8 cellular contexts compared by ENCODE assay signal in the genomic region with DNA sequence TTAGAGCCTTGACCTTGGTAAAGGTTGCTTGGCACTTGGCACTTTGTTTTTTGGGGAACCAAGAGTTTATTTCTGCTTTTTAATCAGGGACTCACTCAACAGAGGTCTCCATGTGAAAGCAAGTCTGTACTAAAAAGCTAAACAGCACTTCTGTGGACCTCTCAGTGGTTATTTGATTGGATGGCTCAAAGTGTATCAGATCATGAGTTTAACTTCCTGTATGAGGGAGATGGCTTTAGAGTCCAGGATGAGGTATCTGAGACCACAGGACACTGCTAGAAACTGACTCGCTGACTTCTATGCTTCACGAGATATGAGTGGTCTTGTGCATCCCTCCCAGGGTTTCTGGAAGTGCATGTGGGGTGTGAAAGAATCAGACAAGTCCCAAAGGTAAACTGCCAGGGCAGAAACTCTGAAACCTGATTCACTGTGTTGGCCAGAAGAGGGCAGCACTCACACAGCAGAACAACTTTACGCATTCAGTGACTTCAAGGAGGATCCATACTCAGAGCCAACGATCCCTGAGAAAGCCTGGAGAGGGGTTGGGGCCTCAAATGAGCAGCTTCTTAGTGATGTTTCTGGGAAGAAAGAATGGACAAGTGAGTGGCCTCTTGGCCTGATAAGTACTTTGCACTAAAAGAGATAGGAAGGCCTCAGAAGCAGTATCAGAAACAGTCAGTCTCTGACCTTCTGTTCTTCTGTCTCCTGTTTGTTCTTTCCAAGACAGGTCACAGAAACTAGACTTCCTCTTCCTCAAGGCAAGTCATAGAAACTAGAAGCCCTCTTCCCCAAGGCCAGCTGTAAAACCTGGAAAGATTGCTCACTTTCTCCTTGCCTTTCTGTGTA.
DNase-seq lines count a peak whose midpoint lies in the region; ATAC-seq and TF ChIP-seq lines count a peak whose summit lies in the region.

No MANE protein-coding gene starts in this region.

- H3K27ac ChIP-seq in endodermal cell (ENCODE audit: low read depth, low read length), result no peak overlapping the region

- H3K27ac Mint-ChIP-seq in endodermal cell, result no peak overlapping the region
- H3K27ac Mint-ChIP-seq in mesothelial cell of epicardium, result no peak overlapping the region

- TF ChIP-seq CTCF in endodermal cell (conservative IDR thresholded peaks at IDR 0.05) (peak; percentile 91), mesothelial cell of epicardium (IDR thresholded peaks at IDR 0.05; ENCODE audit: unreplicated experiment) (peak; percentile 72)

- no peaks in the 10 kb centered on the region for H3K36me3 ChIP-seq in endodermal cell (ENCODE audit: control insufficient read depth, insufficient read depth, low read length)

- H3K9ac ChIP-seq in endodermal cell (ENCODE audit: extremely low read depth, low read length, poor library complexity, severe bottlenecking), result no peak overlapping the region

- H3K27me3 Mint-ChIP-seq in endodermal cell (ENCODE audit: insufficient read depth) (peaks cover 10% of the 10 kb centered on the region), mesothelial cell of epicardium (ENCODE audit: low read depth) (peaks cover 43% of the 10 kb centered on the region)

- DNase-seq in Right ventricle myocardium inferior (ENCODE audit: missing footprints) (no peak), cardiac septum (ENCODE audit: low spot score) (no peak), NCI-H510A (lab: John Stamatoyannopoulos, UW) (peak; percentile 34), endodermal cell (peak; percentile 88), mesothelial cell of epicardium (ENCODE audit: low spot score in 2 of 2, unreplicated experiment in 2 of 2) (peak; percentile 36 to 67)
- DNase-seq in activated CD8-positive, alpha-beta memory T cell treated with anti-CD3 and anti-CD28 coated beads for 1 hour (ENCODE audit: extremely low read depth in 1 of 2, low read depth in 1 of 2), result peak; percentile 1 to 3
- peak; percentile 3 to 14 for DNase-seq in stimulated activated CD8-positive, alpha-beta memory T cell treated with anti-CD3 and anti-CD28 coated beads, Interleukin-4, amount 100 ng/mL, for 4 hours (ENCODE audit: low read depth in 2 of 2, low spot score in 1 of 2)

- peaks cover 7% of the 10 kb centered on the region for H3K27me3 ChIP-seq in endodermal cell (ENCODE audit: control insufficient read depth, insufficient read depth, low read length, poor library complexity, severe bottlenecking)

- WGBS in endodermal cell (ENCODE audit: insufficient coverage in 1 of 2, insufficient read length in 1 of 2), 2 experiments, result 17 to 19% methylated on average over 4 of the region's 4 CpGs

- no peaks in the 10 kb centered on the region for H3K4me1 ChIP-seq in endodermal cell (ENCODE audit: control insufficient read depth, insufficient read depth, low read length)

- H3K4me3 Mint-ChIP-seq in endodermal cell (no peak overlapping the region), mesothelial cell of epicardium (no peak overlapping the region)

- intact Hi-C loops in Right ventricle myocardium inferior (cut with DNase I), result loop anchor here (1.0 to 5.0 kb wide), 3 partner anchors 48 to 232 kb away; no protein-coding TSS in a partner anchor
- intact Hi-C loops in cardiac septum (cut with DNase I), result loop anchor here (2.0 to 5.0 kb wide), 3 partner anchors 47 to 232 kb away; no protein-coding TSS in a partner anchor

- ATAC-seq in Right ventricle myocardium inferior, result peak; percentile 70
- peak; percentile 65 for ATAC-seq in HG02981 (IDR thresholded peaks at IDR 0.05; ENCODE audit: unreplicated experiment)

- H3K36me3 Mint-ChIP-seq in endodermal cell (ENCODE audit: low read depth) (no peaks in the 10 kb centered on the region), mesothelial cell of epicardium (no peaks in the 10 kb centered on the region)

- no peaks in the 10 kb centered on the region for H3K9me3 Mint-ChIP-seq in endodermal cell
- H3K9me3 Mint-ChIP-seq in mesothelial cell of epicardium, result no peaks in the 10 kb centered on the region

- H3K4me1 Mint-ChIP-seq in endodermal cell, result peaks cover 2% of the 10 kb centered on the region
- H3K4me1 Mint-ChIP-seq in mesothelial cell of epicardium, result no peaks in the 10 kb centered on the region

- no peaks in the 10 kb centered on the region for H3K9me3 ChIP-seq in endodermal cell (ENCODE audit: control insufficient read depth, low read length)

- H3K4me3 ChIP-seq in endodermal cell (ENCODE audit: low read length), result no peak overlapping the region

Comparison
In these comparisons a context has a peak if more than half of its experiments do, and no peak if none do; other contexts are left out.
1. DNase-seq: peak in NCI-H510A (single experiment), activated CD8-positive, alpha-beta memory T cell treated with anti-CD3 and anti-CD28 coated beads for 1 hour (2 of 2), endodermal cell (single experiment), mesothelial cell of epicardium (2 of 2) and stimulated activated CD8-positive, alpha-beta memory T cell treated with anti-CD3 and anti-CD28 coated beads, Interleukin-4, amount 100 ng/mL, for 4 hours (2 of 2); none in Right ventricle myocardium inferior (single experiment) and cardiac septum (single experiment).